In the genomic region with DNA sequence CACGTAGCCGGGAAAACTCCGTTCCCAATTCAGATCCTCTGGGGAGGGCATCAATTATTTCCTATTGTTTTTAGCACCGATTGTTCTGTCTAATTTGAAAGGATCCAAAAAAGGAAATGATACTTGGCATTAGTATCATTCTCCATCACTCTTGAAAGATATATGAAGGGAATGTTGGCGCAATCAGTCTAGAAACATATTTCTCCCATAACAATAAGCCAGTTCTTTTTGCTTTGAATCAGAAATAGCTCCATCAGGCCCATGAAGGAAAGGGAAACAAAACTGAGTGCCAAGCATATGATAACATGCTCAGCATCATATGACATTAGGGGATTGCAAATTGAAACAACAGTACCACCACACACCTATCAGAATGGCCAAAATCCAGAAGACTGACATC, we compare ENCODE assay signal across 34 cellular contexts.
"Had no signal": no experiment of that assay in that cellular context is flagged by ENCODE, and none has a peak within 500 bp of the region (broad histone marks: within the 10 kb centered on the region; RNA-seq: fewer than 3 reads in every experiment).

No MANE protein-coding gene starts in this region.

- DNase-seq: Karpas-422, Kasumi-1, KBM-7, KG1, MG63, MM.1S, MV-4-11, NCI-H1048, NCI-H1092, NCI-H1092 treated with DMSO at 0.1 percent for 48 hours, NCI-H1105, NCI-H1105 treated with DMSO at 0.1 percent for 48 hours, NCI-H1417, NCI-H1417 treated with DMSO at 0.1 percent for 48 hours, NCI-H1436, NCI-H1436 treated with DMSO at 0.1 percent for 48 hours, NCI-H146, NCI-H1694, NCI-H1694 treated with DMSO at 0.1 percent for 48 hours, NCI-H187, NCI-H187 treated with DMSO at 0.1 percent for 48 hours, NCI-H1930, NCI-H2029, NCI-H2029 treated with DMSO at 0.1 percent for 48 hours, NCI-H2081, NCI-H2081 treated with DMSO at 0.1 percent for 48 hours, NCI-H2107, NCI-H2171, NCI-H2171 treated with DMSO at 0.1 percent for 48 hours, NCI-H2227 treated with DMSO at 0.1 percent for 48 hours, NCI-H226, NCI-H345, NCI-H446, NCI-H446 treated with DMSO at 0.1 percent for 48 hours had no signal
